In genomic region chr6:15661815-15662245, GRCh38 we compare ENCODE assay signal across 8 cellular contexts. TPM values are rescaled to one million over a fixed set of nuclear protein-coding genes. Genes with fewer than 3 reads are reported as not detected.
DNase-seq lines count a peak whose midpoint lies in the region; ATAC-seq and TF ChIP-seq lines count a peak whose summit lies in the region.

No MANE protein-coding gene starts in this region.

- H3K36me3 Mint-ChIP-seq in T-helper 2 cell treated with Interferon-gamma antibody and Interleukin-4, amounts not matched to agents 5 μg/mL and 100 μg/mL, for 36 hours (ENCODE audit: low read depth): peaks cover 8% of the 10 kb centered on the region

- H3K27ac ChIP-seq in VCaP (peak overlapping the region; percentile 55), hepatocyte (peak overlapping the region; percentile 81)

- H3K4me3 ChIP-seq in hepatocyte: peak overlapping the region; percentile 41

- H3K27me3 ChIP-seq in hepatocyte: no peaks in the 10 kb centered on the region

- no peaks in the 10 kb centered on the region for H3K9me2 ChIP-seq in hepatocyte (replicated peaks; ENCODE audit: insufficient read depth)

- H3K9me3 Mint-ChIP-seq in T-helper 2 cell treated with Interferon-gamma antibody and Interleukin-4, amounts not matched to agents 5 μg/mL and 100 μg/mL, for 36 hours: no peaks in the 10 kb centered on the region

- H3K36me3 ChIP-seq in hepatocyte (replicated peaks; ENCODE audit: insufficient read depth, low read depth): no peaks in the 10 kb centered on the region

- peaks cover 12% of the 10 kb centered on the region for H3K4me1 Mint-ChIP-seq in T-helper 2 cell treated with Interferon-gamma antibody and Interleukin-4, amounts not matched to agents 5 μg/mL and 100 μg/mL, for 36 hours (ENCODE audit: low read depth)

- H3K4me3 Mint-ChIP-seq in T-helper 2 cell treated with Interferon-gamma antibody and Interleukin-4, amounts not matched to agents 5 μg/mL and 100 μg/mL, for 36 hours: peak overlapping the region; percentile 78

- peaks cover 7% of the 10 kb centered on the region for H3K4me1 ChIP-seq in hepatocyte (ENCODE audit: insufficient read depth)

- peak overlapping the region; percentile 89 for H3K4me2 ChIP-seq in hepatocyte

- H3K79me2 ChIP-seq in hepatocyte: peaks cover 42% of the 10 kb centered on the region

- H3K27me3 Mint-ChIP-seq in T-helper 2 cell treated with Interferon-gamma antibody and Interleukin-4, amounts not matched to agents 5 μg/mL and 100 μg/mL, for 36 hours (ENCODE audit: low read depth): peaks cover 17% of the 10 kb centered on the region

- WGBS in hepatocyte (ENCODE audit: low lambda C conversion rate, missing lambda C conversion rate): 20% methylated on average over 16 of the region's 16 CpGs

- no peak for TF ChIP-seq CTCF in VCaP (conservative IDR thresholded peaks at IDR 0.05)
- no peak for TF ChIP-seq CTCF in hepatocyte (IDR thresholded peaks at IDR 0.05; ENCODE audit: poor library complexity)

- H4K20me1 ChIP-seq in hepatocyte (ENCODE audit: insufficient read depth, poor library complexity, severe bottlenecking): no peaks in the 10 kb centered on the region

- DNase-seq in T-helper 2 cell treated with Interferon-gamma antibody and Interleukin-4, amounts not matched to agents 5 μg/mL and 100 μg/mL, for 36 hours (ENCODE audit: low spot score): no peak
- DNase-seq in T-helper 2 cell: no peak
- DNase-seq in hepatocyte (ENCODE audit: low spot score): no peak
- peak; percentile 25 for DNase-seq in stimulated activated CD8-positive, alpha-beta memory T cell treated with anti-CD3 and anti-CD28 coated beads, Interleukin-4, amount 100 ng/mL, for 48 hours
- no peak for DNase-seq in NCI-H1048 (lab: John Stamatoyannopoulos, UW)
- no peak for DNase-seq in pons (ENCODE audit: low spot score)

- peak overlapping the region; percentile 43 for H3K27ac Mint-ChIP-seq in T-helper 2 cell treated with Interferon-gamma antibody and Interleukin-4, amounts not matched to agents 5 μg/mL and 100 μg/mL, for 36 hours

- H3K9me3 ChIP-seq in hepatocyte (ENCODE audit: low read depth): no peaks in the 10 kb centered on the region

- H2AFZ ChIP-seq in hepatocyte: peak overlapping the region; percentile 87

- ATAC-seq in HG03432 (IDR thresholded peaks at IDR 0.05; ENCODE audit: unreplicated experiment): no peak

RNA-seq across cellular contexts. Expression of gene DTNBP1, which starts 1.0 kb away (rescaled TPM):
- 3.4 and 7.3 TPM in 2 replicates for total RNA-seq in hepatocyte
- 25.6 and 32.4 TPM in 2 replicates for polyA plus RNA-seq in hepatocyte
